In genomic region chr7:31398815-31399214, GRCh38 we compare ENCODE assay signal across 20 cellular contexts. TPM values are rescaled to one million over a fixed set of nuclear protein-coding genes. Genes with fewer than 3 reads are reported as not detected.
DNase-seq lines count a peak whose midpoint lies in the region; ATAC-seq and TF ChIP-seq lines count a peak whose summit lies in the region.
"Had no signal": no experiment of that assay in that cellular context is flagged by ENCODE, and none has a peak within 500 bp of the region (broad histone marks: within the 10 kb centered on the region; RNA-seq: fewer than 3 reads in every experiment).

No MANE protein-coding gene starts in this region.

- H3K27me3 Mint-ChIP-seq in WTC11 (ENCODE audit: low read depth) = no peaks in the 10 kb centered on the region
- H3K27me3 Mint-ChIP-seq: CD4-positive, alpha-beta memory T cell had no signal

- no peak overlapping the region for H3K56ac ChIP-seq in mesendoderm (ENCODE audit: low read length)

- POLR2A ChIA-PET in HCT116 (lab: Charles Lee) (no interaction called here), WTC11 (lab: Charles Lee) (no interaction called here)

- WGBS in mesendoderm (ENCODE audit: extremely low coverage, insufficient coverage, low lambda C conversion rate) = no CpG with 5 or more reads among the region's 2 CpGs

- H3K36me3 Mint-ChIP-seq in WTC11 = no peaks in the 10 kb centered on the region
- H3K36me3 Mint-ChIP-seq: CD4-positive, alpha-beta memory T cell had no signal

- no peak overlapping the region for H3K4me3 Mint-ChIP-seq in WTC11
- H3K4me3 Mint-ChIP-seq: CD4-positive, alpha-beta memory T cell had no signal

- no peaks in the 10 kb centered on the region for H3K79me1 ChIP-seq in mesendoderm (ENCODE audit: low read length)

- CTCF ChIA-PET in HCT116 (lab: Charles Lee) = interaction anchor here (0.9 kb wide), 1 partner anchor 25 kb away, joined by 3 read pairs; no protein-coding TSS in a partner anchor
- CTCF ChIA-PET in WTC11 (lab: Charles Lee) = interaction anchor here (1.4 kb wide), 1 partner anchor 27 kb away, joined by 3 read pairs; no protein-coding TSS in a partner anchor

- H3K4ac ChIP-seq in mesendoderm (ENCODE audit: low read depth, low read length) = no peak overlapping the region

- no peaks in the 10 kb centered on the region for H3K9me3 ChIP-seq in HCT116 (ENCODE audit: control insufficient read depth in 1 of 2, insufficient read depth in 1 of 2, low read depth in 1 of 2, low read length in 2 of 2)
- H3K9me3 ChIP-seq: HAP-1, SK-N-SH had no signal

- H2AK5ac ChIP-seq in mesendoderm (ENCODE audit: low read length) = no peak overlapping the region

- no peak for TF ChIP-seq RAD21 in HCT116 (IDR thresholded peaks at IDR 0.05; ENCODE audit: low read depth)

- H2AFZ ChIP-seq in HCT116 (ENCODE audit: low read depth, low read length, poor library complexity, severe bottlenecking) = no peak overlapping the region

- TF ChIP-seq CTCF in GM12865 (IDR thresholded peaks at IDR 0.05; ENCODE audit: insufficient read depth, low read depth, low read length, missing control alignments) = no peak
- TF ChIP-seq CTCF in HCT116 (IDR thresholded peaks at IDR 0.05 in 2 of 3, conservative IDR thresholded peaks at IDR 0.05 in 1 of 3; ENCODE audit: borderline replicate concordance in 1 of 3, insufficient read depth in 1 of 3, low read depth in 2 of 3, low read length in 2 of 3) = no peak
- TF ChIP-seq CTCF in WTC11 (IDR thresholded peaks at IDR 0.05) = no peak

- no peak overlapping the region for H2BK15ac ChIP-seq in mesendoderm (replicated peaks; ENCODE audit: low read depth)

- no TSS peak for BruUV-seq in HCT116 (replicated peaks; lab: Mats Ljungman, UMichigan)

- H3K36me3 ChIP-seq in HCT116 (ENCODE audit: control insufficient read depth in 1 of 2, insufficient read depth in 2 of 2, low read length in 2 of 2) (no peaks in the 10 kb centered on the region), mesendoderm (ENCODE audit: control insufficient read depth, insufficient read depth, low read length) (no peaks in the 10 kb centered on the region)
- H3K36me3 ChIP-seq: BLaER1, HAP-1 had no signal

- peak; percentile 9 for DNase-seq in GM12865 (ENCODE audit: low read depth)
- no peak for DNase-seq in HCT116 (ENCODE audit: low read depth, low spot score)
- no peak for DNase-seq in WTC11 (ENCODE audit: low spot score)
- DNase-seq in mesendoderm = peak; percentile 7
- no peak for DNase-seq in NK-92 (lab: John Stamatoyannopoulos, UW; ENCODE audit: unreplicated experiment)
- DNase-seq in NCI-H1694 treated with DMSO at 0.1 percent for 48 hours (lab: John Stamatoyannopoulos, UW) = no peak
- DNase-seq: Calu3; CD4-positive, alpha-beta memory T cell; NCI-H1417; NCI-H1930; NCI-H2171; NCI-H526; OCI-M1; SHP77; SK-N-SH had no signal

- no peak overlapping the region for H3K23ac ChIP-seq in mesendoderm (ENCODE audit: low read length)

- peaks cover 11% of the 10 kb centered on the region for H3K9me3 Mint-ChIP-seq in WTC11

- H3K18ac ChIP-seq in mesendoderm (ENCODE audit: low read length) = no peak overlapping the region

- intact Hi-C loops in HCT116 (cut with micrococcal nuclease) = no loop called here

- H3K4me1 Mint-ChIP-seq in WTC11 = 0 out of 2 replicates have a peak, but pooled peaks cover 3% of the 10 kb centered on the region
- H3K4me1 Mint-ChIP-seq: CD4-positive, alpha-beta memory T cell had no signal

- no peak overlapping the region for H3K9ac ChIP-seq in HCT116 (ENCODE audit: low read length)
- H3K9ac ChIP-seq in mesendoderm (ENCODE audit: low read length) = no peak overlapping the region
- H3K9ac ChIP-seq: BLaER1, SK-N-SH had no signal

- H3K79me2 ChIP-seq in HCT116 (ENCODE audit: insufficient read depth, low read length) (no peaks in the 10 kb centered on the region), mesendoderm (ENCODE audit: control insufficient read depth, insufficient read depth, low read length) (no peaks in the 10 kb centered on the region)

- no peak for TF ChIP-seq POLR2A in HCT116 (IDR thresholded peaks at IDR 0.05; ENCODE audit: borderline replicate concordance, extremely low read depth, insufficient read depth, insufficient read length)

- no peak overlapping the region for H3K27ac Mint-ChIP-seq in WTC11
- H3K27ac Mint-ChIP-seq: CD4-positive, alpha-beta memory T cell had no signal

- H3K27me3 ChIP-seq in HCT116 (ENCODE audit: insufficient read depth, low read length) = no peaks in the 10 kb centered on the region
- no peaks in the 10 kb centered on the region for H3K27me3 ChIP-seq in mesendoderm (ENCODE audit: insufficient read depth, low read length, poor library complexity)
- H3K27me3 ChIP-seq: BLaER1 had no signal

- no peaks in the 10 kb centered on the region; a peak in 1 of 4 replicates for H3K4me1 ChIP-seq in HCT116 (ENCODE audit: control insufficient read depth in 1 of 2, insufficient read depth in 2 of 2, low read length in 2 of 2)
- H3K4me1 ChIP-seq in mesendoderm (ENCODE audit: control insufficient read depth, low read depth, low read length) = no peaks in the 10 kb centered on the region
- H3K4me1 ChIP-seq: HAP-1 had no signal

- RAD21 ChIA-PET in HCT116 (lab: Charles Lee; ENCODE audit: low non-redundant PET in 1 of 2, low total read pairs in 2 of 2, uncharacterized antibody in 2 of 2, unreplicated experiment in 2 of 2) = no interaction called here

- H4K20me1 ChIP-seq in HCT116 (ENCODE audit: insufficient read depth) = no peaks in the 10 kb centered on the region
- H4K20me1 ChIP-seq: BLaER1 had no signal

- H3K27ac ChIP-seq in HCT116 (ENCODE audit: low read depth, low read length) = no peak overlapping the region
- no peak overlapping the region for H3K27ac ChIP-seq in mesendoderm (ENCODE audit: low read depth, low read length)
- H3K27ac ChIP-seq: BLaER1 had no signal

- no peak overlapping the region for H3K4me3 ChIP-seq in GM12865 (ENCODE audit: low read depth, low read length)
- H3K4me3 ChIP-seq in HCT116 (replicated peaks in 1 of 2; ENCODE audit: low read depth in 1 of 2, low read length in 2 of 2) = no peak overlapping the region
- H3K4me3 ChIP-seq in mesendoderm (ENCODE audit: low read length) = no peak overlapping the region
- H3K4me3 ChIP-seq: BLaER1, HAP-1 had no signal

- no peak overlapping the region for H4K5ac ChIP-seq in mesendoderm (ENCODE audit: low read length)

- H2BK120ac ChIP-seq in mesendoderm (ENCODE audit: low read depth, low read length) = no peak overlapping the region

- ATAC-seq in HCT116 (peak; percentile 44; the same call in 1 of the 2 replicates), WTC11 (no peak), GM21737 (IDR thresholded peaks at IDR 0.05; ENCODE audit: unreplicated experiment) (no peak)

- H2BK5ac ChIP-seq in mesendoderm (ENCODE audit: low read length) = no peak overlapping the region

- no peak overlapping the region for H4K8ac ChIP-seq in mesendoderm (ENCODE audit: low read depth, low read length)

- H3K4me2 ChIP-seq in HCT116 (ENCODE audit: low read length) (no peak overlapping the region), mesendoderm (ENCODE audit: low read length) (no peak overlapping the region)
- H3K4me2 ChIP-seq: BLaER1, SK-N-SH had no signal

- H3K9me2 ChIP-seq in HCT116 (ENCODE audit: insufficient read depth) = no peaks in the 10 kb centered on the region
- H3K9me2 ChIP-seq: SK-N-SH had no signal

TF ChIP-seq in HCT116, 20 proteins besides CTCF, POLR2A, EP300 and RAD21:
- TF ChIP-seq JUND (IDR thresholded peaks at IDR 0.05) (no peak), MAX (IDR thresholded peaks at IDR 0.05) (no peak), EZH2phosphoT487 (IDR thresholded peaks at IDR 0.05; ENCODE audit: borderline replicate concordance) (no peak), POLR2AphosphoS5 (IDR thresholded peaks at IDR 0.05; ENCODE audit: low read depth, low read length) (no peak), ZFX (IDR thresholded peaks at IDR 0.05) (no peak), ELF1 (IDR thresholded peaks at IDR 0.05; ENCODE audit: borderline replicate concordance, low read depth) (no peak), ZNF274 (IDR thresholded peaks at IDR 0.05; ENCODE audit: low read depth, low read length) (no peak), YY1 (IDR thresholded peaks at IDR 0.05; ENCODE audit: extremely low read depth, insufficient replicate concordance, low read depth, low read length) (no peak), CEBPB (IDR thresholded peaks at IDR 0.05; ENCODE audit: low read depth) (no peak)

TF ChIP-seq in WTC11, 78 proteins besides CTCF, POLR2A, EP300 and RAD21:
- TF ChIP-seq ZBTB43 (CRISPR knock-in tag; IDR thresholded peaks at IDR 0.05) = no peak
- peak; percentile 43; the same call in 1 of the 2 replicates for TF ChIP-seq USF2 (CRISPR knock-in tag; IDR thresholded peaks at IDR 0.05)
TF ChIP-seq in WTC11: peak in this region for 1.

RNA-seq across cellular contexts. Expression of gene NEUROD6, which starts 58.3 kb away (rescaled TPM):
- total RNA-seq in HCT116 (2021; ENCODE audit: unreplicated experiment) = not detected
- polyA plus RNA-seq in HCT116 (2012) = not detected in 2 replicates
- not detected in 3 replicates for total RNA-seq in WTC11 (2021)
- not detected for polyA plus RNA-seq in mesendoderm (2013, experiment 1 of 2)
- not detected for polyA plus RNA-seq in mesendoderm (2013, experiment 2 of 2)
- total RNA-seq: A673; Calu3; CD4-positive, alpha-beta memory T cell; RPMI7951 had no signal
- polyA plus RNA-seq: CD4-positive, alpha-beta memory T cell; SK-N-SH had no signal

Comparison
In these comparisons a context has a peak if more than half of its experiments do, and no peak if none do; other contexts are left out.
1. DNase-seq: peak in GM12865 (single experiment) and mesendoderm (single experiment); none in HCT116 (single experiment), WTC11 (single experiment), NK-92 (single experiment) and NCI-H1694 treated with DMSO at 0.1 percent for 48 hours (single experiment).